Comparison of ENCODE assay signal across 8 cellular contexts in genomic region chr10:59885430-59886134, GRCh38. TPM values are rescaled to one million over a fixed set of nuclear protein-coding genes. Genes with fewer than 3 reads are reported as not detected.
DNase-seq lines count a peak whose midpoint lies in the region; ATAC-seq and TF ChIP-seq lines count a peak whose summit lies in the region.

No MANE protein-coding gene starts in this region.

- H3K4me1 ChIP-seq in OCI-LY3 (ENCODE audit: low read length) (peaks cover 56% of the 10 kb centered on the region), osteoblast (ENCODE audit: insufficient read depth, low read length) (no peaks in the 10 kb centered on the region)

- DNase-seq in GM19238 (ENCODE audit: insufficient read length, low spot score) (peak; percentile 69), DMS153 (lab: John Stamatoyannopoulos, UW) (no peak), osteoblast (ENCODE audit: insufficient read length, low spot score, missing footprints) (no peak), dedifferentiated amniotic fluid mesenchymal stem cell (ENCODE audit: extremely low spot score) (no peak)
- DNase-seq in naive thymus-derived CD8-positive, alpha-beta T cell = peak in 1 of 10 donors; percentile 35
- DNase-seq in activated effector memory CD4-positive, alpha-beta T cell treated with Interleukin-2 at 50 U/mL for 16 hours = no peak

- H3K4me1 Mint-ChIP-seq in naive thymus-derived CD8-positive, alpha-beta T cell = peaks cover 57 to 90% (median 86%) of the 10 kb centered on the region in 4 donors

- ATAC-seq in HG02885 (IDR thresholded peaks at IDR 0.05; ENCODE audit: poor library complexity, unreplicated experiment) = peak; percentile 80
- ATAC-seq in naive thymus-derived CD8-positive, alpha-beta T cell = peak; percentile 33 to 59

- peak overlapping the region; percentile 3 to 58 (median 52) for H3K4me3 Mint-ChIP-seq in naive thymus-derived CD8-positive, alpha-beta T cell

- H3K27ac Mint-ChIP-seq in naive thymus-derived CD8-positive, alpha-beta T cell = peak overlapping the region in 4 of 10 donors; percentile 5 to 64 (median 24)

- H4K20me1 ChIP-seq in OCI-LY3 (ENCODE audit: insufficient read depth, low read length) (peaks cover 83% of the 10 kb centered on the region), osteoblast (ENCODE audit: insufficient read depth, low read length) (peaks cover 37% of the 10 kb centered on the region)

- peaks cover 14% of the 10 kb centered on the region for H3K36me3 ChIP-seq in OCI-LY3 (replicated peaks; ENCODE audit: low read depth, low read length)
- peaks cover 5% of the 10 kb centered on the region for H3K36me3 ChIP-seq in osteoblast (ENCODE audit: insufficient read depth, low read length)

- H3K9me3 ChIP-seq in OCI-LY3 (ENCODE audit: insufficient read depth, low read length) = no peaks in the 10 kb centered on the region
- H3K9me3 ChIP-seq in osteoblast (ENCODE audit: low read depth, low read length) = no peaks in the 10 kb centered on the region

- H3K27me3 ChIP-seq in OCI-LY3 (ENCODE audit: low read depth, low read length) = peaks cover 8% of the 10 kb centered on the region
- no peaks in the 10 kb centered on the region for H3K27me3 ChIP-seq in osteoblast (ENCODE audit: insufficient read depth, low read length)

- peak overlapping the region; percentile 50 for H3K4me3 ChIP-seq in OCI-LY3 (ENCODE audit: low read length)
- H3K4me3 ChIP-seq in osteoblast (ENCODE audit: insufficient read depth, low read length) = no peak overlapping the region

- H3K27ac ChIP-seq in OCI-LY3 (ENCODE audit: low read length) (peak overlapping the region; percentile 52; the same call in 1 of the 2 replicates), osteoblast (ENCODE audit: low read depth, low read length) (no peak overlapping the region)

- POLR2A ChIA-PET in naive thymus-derived CD8-positive, alpha-beta T cell (lab: Charles Lee) = interaction anchor here (0.6 kb wide), 1 partner anchor 23 kb away, joined by 3 read pairs; no protein-coding TSS in a partner anchor

- H2AFZ ChIP-seq in OCI-LY3 (ENCODE audit: low read depth, low read length) (no peak overlapping the region), osteoblast (ENCODE audit: low read length) (no peak overlapping the region)

- peak overlapping the region; percentile 71 for H3K4me2 ChIP-seq in OCI-LY3 (ENCODE audit: low read length)
- H3K4me2 ChIP-seq in osteoblast (ENCODE audit: insufficient read depth, low read length) = no peak overlapping the region

- H3K79me2 ChIP-seq in OCI-LY3 (ENCODE audit: low read length) (peaks cover 66% of the 10 kb centered on the region), osteoblast (ENCODE audit: insufficient read depth, low read length) (peaks cover 84% of the 10 kb centered on the region)

- no peak overlapping the region for H3K9ac ChIP-seq in OCI-LY3 (ENCODE audit: low read length)

- H3K36me3 Mint-ChIP-seq in naive thymus-derived CD8-positive, alpha-beta T cell = peaks cover 0 to 22% (median 2%) of the 10 kb centered on the region in 3 donors

- H3K9me3 Mint-ChIP-seq in naive thymus-derived CD8-positive, alpha-beta T cell = no peaks in the 10 kb centered on the region

- TF ChIP-seq CTCF in OCI-LY3 (IDR thresholded peaks at IDR 0.05; ENCODE audit: low read depth, low read length) = no peak
- no peak for TF ChIP-seq CTCF in osteoblast (IDR thresholded peaks at IDR 0.05; ENCODE audit: extremely low read depth, low read depth, low read length)

- H3K27me3 Mint-ChIP-seq in naive thymus-derived CD8-positive, alpha-beta T cell = no peaks in the 10 kb centered on the region

RNA-seq across cellular contexts. Expression of gene CCDC6, which starts 20.8 kb away (rescaled TPM):
- 10 to 100 TPM; 22.7 to 23.6 TPM for total RNA-seq in naive thymus-derived CD8-positive, alpha-beta T cell
- polyA plus RNA-seq in naive thymus-derived CD8-positive, alpha-beta T cell = 1 to 10 TPM; 3.6 to 4.4 (median 4.2) TPM
- total RNA-seq in osteoblast = 51.8 and 58.3 TPM in 2 replicates
